ENCODE assay signal across 1 cellular context in the genomic region with DNA sequence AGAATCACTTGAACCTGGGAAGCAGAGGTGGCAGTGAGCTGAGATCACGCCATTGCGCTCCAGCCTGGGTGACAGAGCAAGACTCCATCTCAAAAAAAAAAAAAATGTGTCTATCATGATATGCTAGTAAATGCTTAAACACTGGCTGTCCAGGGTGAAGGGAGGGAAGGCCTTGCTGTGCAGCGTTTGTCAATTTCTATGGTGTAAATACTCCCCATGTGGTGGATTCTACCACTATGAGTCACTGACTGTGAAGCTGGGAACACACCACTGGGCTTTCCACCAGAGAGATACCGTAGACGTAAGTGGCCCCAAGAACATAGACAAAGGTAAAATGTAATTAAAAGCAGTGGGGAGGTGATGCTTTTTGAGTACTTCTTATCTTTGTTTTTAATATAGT.
TF ChIP-seq lines count a peak whose summit lies in the region.

No MANE protein-coding gene starts in this region.

TF ChIP-seq in K562, 482 proteins besides CTCF, POLR2A, EP300 and RAD21 (continued from another document):
- TF ChIP-seq IRF2 (CRISPR knock-in tag; IDR thresholded peaks at IDR 0.05) (no peak), CHD1 (IDR thresholded peaks at IDR 0.05; ENCODE audit: low read length) (no peak), JUND (IDR thresholded peaks at IDR 0.05; ENCODE audit: borderline replicate concordance, low read depth, low read length) (no peak), JUND (tag; IDR thresholded peaks at IDR 0.05; ENCODE audit: borderline replicate concordance, low read depth, low read length) (peak; percentile 30; the same call in 1 of the 3 replicates), GTF2A2 (tag; IDR thresholded peaks at IDR 0.05) (no peak), EHMT2 (IDR thresholded peaks at IDR 0.05) (no peak), ASH1L (IDR thresholded peaks at IDR 0.05; ENCODE audit: borderline replicate concordance, low read depth, partially characterized antibody) (no peak)
- TF ChIP-seq, protein P1, sequence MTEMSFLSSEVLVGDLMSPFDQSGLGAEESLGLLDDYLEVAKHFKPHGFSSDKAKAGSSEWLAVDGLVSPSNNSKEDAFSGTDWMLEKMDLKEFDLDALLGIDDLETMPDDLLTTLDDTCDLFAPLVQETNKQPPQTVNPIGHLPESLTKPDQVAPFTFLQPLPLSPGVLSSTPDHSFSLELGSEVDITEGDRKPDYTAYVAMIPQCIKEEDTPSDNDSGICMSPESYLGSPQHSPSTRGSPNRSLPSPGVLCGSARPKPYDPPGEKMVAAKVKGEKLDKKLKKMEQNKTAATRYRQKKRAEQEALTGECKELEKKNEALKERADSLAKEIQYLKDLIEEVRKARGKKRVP (CRISPR knock-in tag; IDR thresholded peaks at IDR 0.05), result no peak
- TF ChIP-seq, protein P2, sequence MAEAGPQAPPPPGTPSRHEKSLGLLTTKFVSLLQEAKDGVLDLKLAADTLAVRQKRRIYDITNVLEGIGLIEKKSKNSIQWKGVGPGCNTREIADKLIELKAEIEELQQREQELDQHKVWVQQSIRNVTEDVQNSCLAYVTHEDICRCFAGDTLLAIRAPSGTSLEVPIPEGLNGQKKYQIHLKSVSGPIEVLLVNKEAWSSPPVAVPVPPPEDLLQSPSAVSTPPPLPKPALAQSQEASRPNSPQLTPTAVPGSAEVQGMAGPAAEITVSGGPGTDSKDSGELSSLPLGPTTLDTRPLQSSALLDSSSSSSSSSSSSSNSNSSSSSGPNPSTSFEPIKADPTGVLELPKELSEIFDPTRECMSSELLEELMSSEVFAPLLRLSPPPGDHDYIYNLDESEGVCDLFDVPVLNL (CRISPR knock-in tag; IDR thresholded peaks at IDR 0.05; ENCODE audit: low read depth), result no peak
- TF ChIP-seq, protein P3, sequence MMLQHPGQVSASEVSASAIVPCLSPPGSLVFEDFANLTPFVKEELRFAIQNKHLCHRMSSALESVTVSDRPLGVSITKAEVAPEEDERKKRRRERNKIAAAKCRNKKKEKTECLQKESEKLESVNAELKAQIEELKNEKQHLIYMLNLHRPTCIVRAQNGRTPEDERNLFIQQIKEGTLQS (IDR thresholded peaks at IDR 0.05), result 0 out of 2 replicates have a peak, but pooled peaks have one; percentile 14
- TF ChIP-seq, protein P3 (CRISPR knock-in tag; conservative IDR thresholded peaks at IDR 0.05), result no peak
- TF ChIP-seq, protein P4, sequence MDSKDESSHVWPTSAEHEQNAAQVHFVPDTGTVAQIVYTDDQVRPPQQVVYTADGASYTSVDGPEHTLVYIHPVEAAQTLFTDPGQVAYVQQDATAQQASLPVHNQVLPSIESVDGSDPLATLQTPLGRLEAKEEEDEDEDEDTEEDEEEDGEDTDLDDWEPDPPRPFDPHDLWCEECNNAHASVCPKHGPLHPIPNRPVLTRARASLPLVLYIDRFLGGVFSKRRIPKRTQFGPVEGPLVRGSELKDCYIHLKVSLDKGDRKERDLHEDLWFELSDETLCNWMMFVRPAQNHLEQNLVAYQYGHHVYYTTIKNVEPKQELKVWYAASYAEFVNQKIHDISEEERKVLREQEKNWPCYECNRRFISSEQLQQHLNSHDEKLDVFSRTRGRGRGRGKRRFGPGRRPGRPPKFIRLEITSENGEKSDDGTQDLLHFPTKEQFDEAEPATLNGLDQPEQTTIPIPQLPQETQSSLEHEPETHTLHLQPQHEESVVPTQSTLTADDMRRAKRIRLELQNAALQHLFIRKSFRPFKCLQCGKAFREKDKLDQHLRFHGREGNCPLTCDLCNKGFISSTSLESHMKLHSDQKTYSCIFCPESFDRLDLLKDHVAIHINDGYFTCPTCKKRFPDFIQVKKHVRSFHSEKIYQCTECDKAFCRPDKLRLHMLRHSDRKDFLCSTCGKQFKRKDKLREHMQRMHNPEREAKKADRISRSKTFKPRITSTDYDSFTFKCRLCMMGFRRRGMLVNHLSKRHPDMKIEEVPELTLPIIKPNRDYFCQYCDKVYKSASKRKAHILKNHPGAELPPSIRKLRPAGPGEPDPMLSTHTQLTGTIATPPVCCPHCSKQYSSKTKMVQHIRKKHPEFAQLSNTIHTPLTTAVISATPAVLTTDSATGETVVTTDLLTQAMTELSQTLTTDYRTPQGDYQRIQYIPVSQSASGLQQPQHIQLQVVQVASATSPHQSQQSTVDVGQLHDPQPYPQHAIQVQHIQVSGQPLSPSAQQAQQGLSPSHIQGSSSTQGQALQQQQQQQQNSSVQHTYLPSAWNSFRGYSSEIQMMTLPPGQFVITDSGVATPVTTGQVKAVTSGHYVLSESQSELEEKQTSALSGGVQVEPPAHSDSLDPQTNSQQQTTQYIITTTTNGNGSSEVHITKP (IDR thresholded peaks at IDR 0.05; ENCODE audit: partially characterized antibody), result peak; percentile 85
- TF ChIP-seq, protein P5, sequence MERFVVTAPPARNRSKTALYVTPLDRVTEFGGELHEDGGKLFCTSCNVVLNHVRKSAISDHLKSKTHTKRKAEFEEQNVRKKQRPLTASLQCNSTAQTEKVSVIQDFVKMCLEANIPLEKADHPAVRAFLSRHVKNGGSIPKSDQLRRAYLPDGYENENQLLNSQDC (CRISPR knock-in tag; IDR thresholded peaks at IDR 0.05), result no peak
